Comparison of ENCODE assay signal across 10 cellular contexts in the genomic region with DNA sequence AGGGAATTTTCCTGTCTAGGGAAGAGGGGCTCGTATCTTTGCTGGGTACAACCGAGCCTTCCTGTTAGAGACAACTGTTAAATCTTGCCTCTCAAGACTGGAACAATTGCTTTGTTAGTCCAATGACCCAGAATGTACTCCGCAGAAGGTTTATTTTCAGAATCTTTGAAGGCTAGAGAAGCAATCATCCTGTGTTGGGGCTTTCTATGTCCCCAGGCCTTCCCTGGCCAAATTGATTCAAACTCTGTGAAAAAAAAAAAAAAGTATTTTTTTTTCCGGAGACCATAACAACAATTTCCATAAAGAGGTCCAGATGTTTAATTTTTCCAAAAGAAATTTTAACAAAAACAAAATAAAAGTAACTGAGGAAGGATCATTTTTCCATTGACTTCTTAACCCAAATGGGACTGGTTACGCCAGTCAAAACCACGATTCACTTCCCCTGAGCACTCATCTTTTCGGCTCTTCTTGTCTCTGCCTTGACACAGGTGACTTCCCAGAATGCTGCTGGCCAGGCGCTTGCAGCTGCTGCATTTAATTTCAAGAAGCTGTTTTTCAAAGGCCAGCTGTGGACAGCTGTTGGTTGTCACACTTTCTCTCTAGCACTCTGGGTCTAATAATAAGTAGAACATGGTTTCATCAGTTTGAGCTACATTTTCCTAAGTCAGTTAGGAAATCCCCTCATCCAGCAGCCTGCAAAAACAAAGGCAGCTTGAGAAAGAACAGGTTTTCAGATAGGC.
DNase-seq lines count a peak whose midpoint lies in the region; ATAC-seq, FAIRE-seq and TF ChIP-seq lines count a peak whose summit lies in the region.
"Had no signal": no experiment of that assay in that cellular context is flagged by ENCODE, and none has a peak within 500 bp of the region (broad histone marks: within the 10 kb centered on the region; RNA-seq: fewer than 3 reads in every experiment).

No MANE protein-coding gene starts in this region.

- no peaks in the 10 kb centered on the region for H3K79me2 ChIP-seq in OCI-LY3 (ENCODE audit: low read length)
- no peaks in the 10 kb centered on the region for H3K79me2 ChIP-seq in osteoblast (ENCODE audit: insufficient read depth, low read length)

- TF ChIP-seq CTCF in OCI-LY3 (IDR thresholded peaks at IDR 0.05; ENCODE audit: low read depth, low read length) (no peak), ovary (IDR thresholded peaks at IDR 0.05) (no peak), osteoblast (IDR thresholded peaks at IDR 0.05; ENCODE audit: extremely low read depth, low read depth, low read length) (no peak)

- DNase-seq in ovary (peak; percentile 49 to 73 (median 65)), aorta (no peak), RCC 7860 (ENCODE audit: low spot score) (no peak), osteoblast (ENCODE audit: insufficient read length, low spot score, missing footprints) (no peak), MG63 (no peak)
- DNase-seq: activated B cell treated with CpG ODN at 0.5 μM for 24 hours had no signal

- WGBS in ovary, 3 donors = 14 to 34% (median 15%) methylated on average over 8 of the region's 8 CpGs
- WGBS in aorta, 2 donors = 77 to 78% methylated on average over 8 of the region's 8 CpGs

- H3K27me3 ChIP-seq in OCI-LY3 (ENCODE audit: low read depth, low read length) (no peaks in the 10 kb centered on the region), ovary (no peaks in the 10 kb centered on the region), aorta (ENCODE audit: control insufficient read depth in 1 of 2, insufficient read depth in 2 of 2, low read length in 1 of 2) (no peaks in the 10 kb centered on the region), osteoblast (ENCODE audit: insufficient read depth, low read length) (no peaks in the 10 kb centered on the region), MG63 (no peaks in the 10 kb centered on the region)

- no peaks in the 10 kb centered on the region for H3K36me3 ChIP-seq in OCI-LY3 (replicated peaks; ENCODE audit: low read depth, low read length)
- H3K36me3 ChIP-seq in ovary = no peaks in the 10 kb centered on the region
- no peaks in the 10 kb centered on the region for H3K36me3 ChIP-seq in aorta (ENCODE audit: control insufficient read depth in 1 of 2, insufficient read depth in 2 of 2, low read length in 1 of 2)
- no peaks in the 10 kb centered on the region for H3K36me3 ChIP-seq in osteoblast (ENCODE audit: insufficient read depth, low read length)
- no peaks in the 10 kb centered on the region for H3K36me3 ChIP-seq in MG63

- peak overlapping the region; percentile 55 for H3K9ac ChIP-seq in OCI-LY3 (ENCODE audit: low read length)

- intact Hi-C loops in ovary (cut with DNase I) = no loop called here
- intact Hi-C loops in aorta (cut with DNase I) = no loop called here

- H3K4me2 ChIP-seq in OCI-LY3 (ENCODE audit: low read length) (peak overlapping the region; percentile 42), osteoblast (ENCODE audit: insufficient read depth, low read length) (no peak overlapping the region)

- no peak for TF ChIP-seq EP300 in ovary (IDR thresholded peaks at IDR 0.05)

- no peaks in the 10 kb centered on the region for H4K20me1 ChIP-seq in OCI-LY3 (ENCODE audit: insufficient read depth, low read length)
- H4K20me1 ChIP-seq in osteoblast (ENCODE audit: insufficient read depth, low read length) = no peaks in the 10 kb centered on the region

- no peaks in the 10 kb centered on the region for H3K9me3 ChIP-seq in OCI-LY3 (ENCODE audit: insufficient read depth, low read length)
- H3K9me3 ChIP-seq in ovary = no peaks in the 10 kb centered on the region
- H3K9me3 ChIP-seq in aorta (ENCODE audit: control insufficient read depth, low read length) = no peaks in the 10 kb centered on the region
- H3K9me3 ChIP-seq in osteoblast (ENCODE audit: low read depth, low read length) = no peaks in the 10 kb centered on the region
- no peaks in the 10 kb centered on the region for H3K9me3 ChIP-seq in MG63

- H3K4me1 ChIP-seq in OCI-LY3 (ENCODE audit: low read length) = peaks cover 53% of the 10 kb centered on the region
- H3K4me1 ChIP-seq in ovary (ENCODE audit: insufficient read depth) = peaks cover 7% of the 10 kb centered on the region
- peaks cover 0 to 4% of the 10 kb centered on the region in 2 donors for H3K4me1 ChIP-seq in aorta (ENCODE audit: control insufficient read depth in 1 of 2, insufficient read depth in 2 of 2, low read length in 2 of 2)
- peaks cover 24% of the 10 kb centered on the region for H3K4me1 ChIP-seq in osteoblast (ENCODE audit: insufficient read depth, low read length)

- TF ChIP-seq POLR2A in ovary (IDR thresholded peaks at IDR 0.05) = no peak

- H2AFZ ChIP-seq in OCI-LY3 (ENCODE audit: low read depth, low read length) (peak overlapping the region; percentile 50; the same call in 1 of the 2 replicates), osteoblast (ENCODE audit: low read length) (no peak overlapping the region)

- ATAC-seq in GM19023 (IDR thresholded peaks at IDR 0.05; ENCODE audit: unreplicated experiment) = peak; percentile 80
- peak; percentile 70 for ATAC-seq in HG02623 (IDR thresholded peaks at IDR 0.05; ENCODE audit: unreplicated experiment)
- no peak for ATAC-seq in aorta (ENCODE audit: low FRiP score)

- H3K4me3 ChIP-seq in OCI-LY3 (ENCODE audit: low read length) (0 out of 2 replicates have a peak overlapping the region, but pooled peaks have one; percentile 1), ovary (no peak overlapping the region), aorta (ENCODE audit: low read length in 2 of 2) (no peak overlapping the region), osteoblast (ENCODE audit: insufficient read depth, low read length) (no peak overlapping the region), MG63 (no peak overlapping the region)
- H3K4me3 ChIP-seq: coronary artery had no signal

- FAIRE-seq in RCC 7860 (lab: Jason Lieb, UNC) = no peak

- peak overlapping the region; percentile 86 for H3K27ac ChIP-seq in OCI-LY3 (ENCODE audit: low read length)
- H3K27ac ChIP-seq in ovary = peak overlapping the region in 1 of 2 donors; percentile 12
- no peak overlapping the region for H3K27ac ChIP-seq in aorta (ENCODE audit: low read depth in 1 of 2, low read length in 2 of 2)
- H3K27ac ChIP-seq in osteoblast (ENCODE audit: low read depth, low read length) = no peak overlapping the region
- H3K27ac ChIP-seq: coronary artery had no signal

Comparison
In these comparisons a context has a peak if more than half of its experiments do, and no peak if none do; other contexts are left out.
1. DNase-seq: peak in ovary (5 of 5); none in aorta (0 of 2), RCC 7860 (single experiment), osteoblast (single experiment) and MG63 (single experiment).